In genomic region chr4:1195109-1195671, GRCh38 we compare ENCODE assay signal across 14 cellular contexts. TPM values are rescaled to one million over a fixed set of nuclear protein-coding genes. Genes with fewer than 3 reads are reported as not detected.
DNase-seq lines count a peak whose midpoint lies in the region; ATAC-seq, FAIRE-seq and TF ChIP-seq lines count a peak whose summit lies in the region.
"Had no signal": no experiment of that assay in that cellular context is flagged by ENCODE, and none has a peak within 500 bp of the region (broad histone marks: within the 10 kb centered on the region; RNA-seq: fewer than 3 reads in every experiment).

No MANE protein-coding gene starts in this region.

- H3K27ac Mint-ChIP-seq in activated B cell treated with CpG ODN at 0.5 μM for 24 hours: no peak overlapping the region
- no peak overlapping the region for H3K27ac Mint-ChIP-seq in stimulated activated naive CD8-positive, alpha-beta T cell treated with anti-CD3 and anti-CD28 coated beads, Interleukin-15, amount 100 ng/mL, for 72 hours
- H3K27ac Mint-ChIP-seq in activated CD8-positive, alpha-beta T cell treated with anti-CD3 and anti-CD28 coated beads, Interleukin-2, amount 10 ng/mL, durations not matched to agents 7 days and 5 days: no peak overlapping the region
- H3K27ac Mint-ChIP-seq: activated naive CD4-positive, alpha-beta T cell treated with anti-CD3 and anti-CD28 coated beads, Interleukin-2, amount 10 ng/mL, durations not matched to agents 7 days and 5 days; CD8-positive, alpha-beta T cell had no signal

- no peaks in the 10 kb centered on the region for H3K36me3 Mint-ChIP-seq in activated B cell treated with CpG ODN at 0.5 μM for 24 hours (ENCODE audit: low read depth)
- peaks cover 32% of the 10 kb centered on the region for H3K36me3 Mint-ChIP-seq in activated CD8-positive, alpha-beta T cell treated with anti-CD3 and anti-CD28 coated beads, Interleukin-2, amount 10 ng/mL, durations not matched to agents 7 days and 5 days (ENCODE audit: low read depth)

- H3K27me3 Mint-ChIP-seq in activated B cell treated with CpG ODN at 0.5 μM for 24 hours: no peaks in the 10 kb centered on the region
- no peaks in the 10 kb centered on the region for H3K27me3 Mint-ChIP-seq in stimulated activated naive CD8-positive, alpha-beta T cell treated with anti-CD3 and anti-CD28 coated beads, Interleukin-15, amount 100 ng/mL, for 72 hours
- H3K27me3 Mint-ChIP-seq in activated CD8-positive, alpha-beta T cell treated with anti-CD3 and anti-CD28 coated beads, Interleukin-2, amount 10 ng/mL, durations not matched to agents 7 days and 5 days (ENCODE audit: low read depth): no peaks in the 10 kb centered on the region
- H3K27me3 Mint-ChIP-seq: central memory CD8-positive, alpha-beta T cell had no signal

- peaks cover 5% of the 10 kb centered on the region for H3K4me1 Mint-ChIP-seq in activated B cell treated with CpG ODN at 0.5 μM for 24 hours
- peaks cover 9% of the 10 kb centered on the region for H3K4me1 Mint-ChIP-seq in stimulated activated naive CD8-positive, alpha-beta T cell treated with anti-CD3 and anti-CD28 coated beads, Interleukin-15, amount 100 ng/mL, for 72 hours
- peaks cover 15% of the 10 kb centered on the region for H3K4me1 Mint-ChIP-seq in activated CD8-positive, alpha-beta T cell treated with anti-CD3 and anti-CD28 coated beads, Interleukin-2, amount 10 ng/mL, durations not matched to agents 7 days and 5 days (ENCODE audit: low read depth)

- DNase-seq in GM12865 (ENCODE audit: low read depth) (peak; percentile 0), activated B cell treated with CpG ODN at 0.5 μM for 24 hours (peak; percentile 11), kidney (peak; percentile 73), foreskin keratinocyte (no peak), hypothalamus (lab: John Stamatoyannopoulos, UW) (no peak)
- DNase-seq in stimulated activated naive CD8-positive, alpha-beta T cell treated with anti-CD3 and anti-CD28 coated beads, Interleukin-15, amount 100 ng/mL, for 72 hours: no peak
- no peak for DNase-seq in activated CD8-positive, alpha-beta T cell treated with anti-CD3 and anti-CD28 coated beads, Interleukin-2, amount 10 ng/mL, durations not matched to agents 7 days and 5 days
- DNase-seq: activated naive CD4-positive, alpha-beta T cell treated with anti-CD3 and anti-CD28 coated beads, Interleukin-2, amount 10 ng/mL, durations not matched to agents 7 days and 5 days; CD8-positive, alpha-beta T cell; NCI-H1436 treated with DMSO at 0.1 percent for 48 hours; NCI-H524 treated with DMSO at 0.1 percent for 48 hours; stimulated activated CD4-positive, alpha-beta T cell treated with anti-CD3 and anti-CD28 coated beads, Interleukin-4, amount 100 ng/mL, for 24 hours; stimulated activated naive CD4-positive, alpha-beta T cell had no signal

- ATAC-seq in activated B cell treated with CpG ODN at 0.5 μM for 24 hours (ENCODE audit: low read depth) (no peak), foreskin keratinocyte (no peak)
- peak; percentile 6 for ATAC-seq in stimulated activated naive CD8-positive, alpha-beta T cell treated with anti-CD3 and anti-CD28 coated beads, Interleukin-15, amount 100 ng/mL, for 72 hours
- ATAC-seq in activated CD8-positive, alpha-beta T cell treated with anti-CD3 and anti-CD28 coated beads, Interleukin-2, amount 10 ng/mL, durations not matched to agents 7 days and 5 days: no peak
- ATAC-seq: CD8-positive, alpha-beta T cell had no signal

- H3K9ac ChIP-seq in kidney (ENCODE audit: low read length in 2 of 2): no peak overlapping the region

- no peak for FAIRE-seq in kidney (lab: Jason Lieb, UNC)

- intact Hi-C loops in activated B cell treated with CpG ODN at 0.5 μM for 24 hours (cut with micrococcal nuclease) (no loop called here), kidney (cut with DNase I) (no loop called here)

- H3K4me3 ChIP-seq in GM12865 (ENCODE audit: low read depth, low read length) (no peak overlapping the region), kidney (ENCODE audit: low read length in 2 of 2) (no peak overlapping the region)

- CTCF ChIA-PET in activated B cell treated with CpG ODN at 0.5 μM for 24 hours (lab: Charles Lee): no interaction called here
- CTCF ChIA-PET in activated CD8-positive, alpha-beta T cell treated with anti-CD3 and anti-CD28 coated beads, Interleukin-2, amount 10 ng/mL, durations not matched to agents 7 days and 5 days (lab: Charles Lee): no interaction called here

- no peak overlapping the region for H3K4me3 Mint-ChIP-seq in activated B cell treated with CpG ODN at 0.5 μM for 24 hours
- no peak overlapping the region for H3K4me3 Mint-ChIP-seq in stimulated activated naive CD8-positive, alpha-beta T cell treated with anti-CD3 and anti-CD28 coated beads, Interleukin-15, amount 100 ng/mL, for 72 hours
- H3K4me3 Mint-ChIP-seq in activated CD8-positive, alpha-beta T cell treated with anti-CD3 and anti-CD28 coated beads, Interleukin-2, amount 10 ng/mL, durations not matched to agents 7 days and 5 days: no peak overlapping the region
- H3K4me3 Mint-ChIP-seq: activated naive CD4-positive, alpha-beta T cell treated with anti-CD3 and anti-CD28 coated beads, Interleukin-2, amount 10 ng/mL, durations not matched to agents 7 days and 5 days; CD8-positive, alpha-beta T cell; central memory CD8-positive, alpha-beta T cell had no signal

- no peaks in the 10 kb centered on the region for H3K9me3 ChIP-seq in kidney (ENCODE audit: control insufficient read depth in 1 of 2, low read length in 2 of 2)

- TF ChIP-seq CTCF in GM12865 (IDR thresholded peaks at IDR 0.05; ENCODE audit: insufficient read depth, low read depth, low read length, missing control alignments) (no peak), activated B cell treated with CpG ODN at 0.5 μM for 24 hours (IDR thresholded peaks at IDR 0.05) (no peak), kidney (IDR thresholded peaks at IDR 0.05; ENCODE audit: borderline replicate concordance, extremely low read depth, insufficient read depth) (no peak), foreskin keratinocyte (conservative IDR thresholded peaks at IDR 0.05) (no peak)

- POLR2A ChIA-PET in activated B cell treated with CpG ODN at 0.5 μM for 24 hours (lab: Charles Lee): no interaction called here
- POLR2A ChIA-PET in activated CD8-positive, alpha-beta T cell treated with anti-CD3 and anti-CD28 coated beads, Interleukin-2, amount 10 ng/mL, durations not matched to agents 7 days and 5 days (lab: Charles Lee): no interaction called here

- peaks cover 10% of the 10 kb centered on the region for H3K27me3 ChIP-seq in foreskin keratinocyte

- H3K4me1 ChIP-seq in kidney (ENCODE audit: control insufficient read depth in 1 of 2, insufficient read depth in 1 of 2, low read depth in 1 of 2, low read length in 2 of 2) (peaks cover 20 to 22% of the 10 kb centered on the region in 2 donors), foreskin keratinocyte (peaks cover 4% of the 10 kb centered on the region)

- no peaks in the 10 kb centered on the region for H3K36me3 ChIP-seq in kidney (ENCODE audit: control insufficient read depth in 1 of 2, insufficient read depth in 2 of 2, low read length in 2 of 2)

- H3K27ac ChIP-seq in kidney (ENCODE audit: low read depth in 2 of 2, low read length in 2 of 2) (no peak overlapping the region), foreskin keratinocyte (no peak overlapping the region)

- no peaks in the 10 kb centered on the region for H3K9me3 Mint-ChIP-seq in activated B cell treated with CpG ODN at 0.5 μM for 24 hours
- H3K9me3 Mint-ChIP-seq in stimulated activated naive CD8-positive, alpha-beta T cell treated with anti-CD3 and anti-CD28 coated beads, Interleukin-15, amount 100 ng/mL, for 72 hours: no peaks in the 10 kb centered on the region
- H3K9me3 Mint-ChIP-seq in activated CD8-positive, alpha-beta T cell treated with anti-CD3 and anti-CD28 coated beads, Interleukin-2, amount 10 ng/mL, durations not matched to agents 7 days and 5 days (ENCODE audit: insufficient read depth): peaks cover 3% of the 10 kb centered on the region
- H3K9me3 Mint-ChIP-seq: activated naive CD4-positive, alpha-beta T cell treated with anti-CD3 and anti-CD28 coated beads, Interleukin-2, amount 10 ng/mL, durations not matched to agents 7 days and 5 days; CD8-positive, alpha-beta T cell; central memory CD8-positive, alpha-beta T cell had no signal

RNA-seq across cellular contexts. Expression of gene SPON2, which starts 22.8 kb away (rescaled TPM):
- total RNA-seq in activated B cell treated with CpG ODN at 0.5 μM for 24 hours (2.2 and 3.4 TPM in 2 replicates), kidney (116 TPM), foreskin keratinocyte (0.32 and 0.65 TPM in 2 replicates)
- polyA plus RNA-seq in kidney (ENCODE audit: insufficient read depth, low read depth, low replicate concordance) (16.7 TPM), foreskin keratinocyte (0.12 and 0.41 TPM in 2 replicates)
- total RNA-seq in activated CD8-positive, alpha-beta T cell treated with anti-CD3 and anti-CD28 coated beads, Interleukin-2, amount 10 ng/mL, durations not matched to agents 7 days and 5 days: 10 to 100 TPM; 14.7 to 14.9 TPM

RNA-seq across cellular contexts. Expression of gene CTBP1, which starts 53.7 kb away (rescaled TPM):
- total RNA-seq in activated B cell treated with CpG ODN at 0.5 μM for 24 hours (162 and 175 TPM in 2 replicates), kidney (170 TPM), foreskin keratinocyte (106 and 114 TPM in 2 replicates)
- polyA plus RNA-seq in kidney (ENCODE audit: insufficient read depth, low read depth, low replicate concordance) (96.1 TPM), foreskin keratinocyte (69.9 and 73.0 TPM in 2 replicates)
- 100 to 1,000 TPM; 214 to 217 TPM for total RNA-seq in activated CD8-positive, alpha-beta T cell treated with anti-CD3 and anti-CD28 coated beads, Interleukin-2, amount 10 ng/mL, durations not matched to agents 7 days and 5 days

Comparison
In these comparisons a context has a peak if more than half of its experiments do, and no peak if none do; other contexts are left out.
1. DNase-seq: peak in GM12865 (single experiment), activated B cell treated with CpG ODN at 0.5 μM for 24 hours (single experiment) and kidney (single experiment); none in stimulated activated naive CD8-positive, alpha-beta T cell treated with anti-CD3 and anti-CD28 coated beads, Interleukin-15, amount 100 ng/mL, for 72 hours (0 of 2), foreskin keratinocyte (0 of 2), hypothalamus (0 of 51) and activated CD8-positive, alpha-beta T cell treated with anti-CD3 and anti-CD28 coated beads, Interleukin-2, amount 10 ng/mL, durations not matched to agents 7 days and 5 days (single experiment).